28 cellular contexts compared by ENCODE assay signal in genomic region chr15:39456582-39457330, GRCh38.
"Had no signal": no experiment of that assay in that cellular context is flagged by ENCODE, and none has a peak within 500 bp of the region (broad histone marks: within the 10 kb centered on the region; RNA-seq: fewer than 3 reads in every experiment).

No MANE protein-coding gene starts in this region.

- H3K9ac ChIP-seq: parathyroid adenoma had no signal

- H3K36me3 ChIP-seq: colonic mucosa, gastroesophageal sphincter, heart left ventricle, left lung, right atrium auricular region, sigmoid colon, spleen, suprapubic skin, transverse colon, upper lobe of right lung, uterus had no signal

- H3K36me3 Mint-ChIP-seq: mesothelial cell of epicardium; naive thymus-derived CD4-positive, alpha-beta T cell; stimulated activated naive B cell treated with anti-CD40 and anti-IgM and Interleukin-4, amounts not matched to agents 10 μg/mL and 1 μg/mL and 100 μg/mL, for 72 hours had no signal

- H3K27me3 Mint-ChIP-seq: dendritic cell treated with granulocyte-macrophage colony-stimulating factor and Interleukin-4, amounts not matched to agents 40 ng/mL and 50 ng/mL, for 4 days; progenitor cell of endocrine pancreas; stimulated activated naive B cell treated with anti-CD40 and anti-IgM and Interleukin-4, amounts not matched to agents 10 μg/mL and 1 μg/mL and 100 μg/mL, for 72 hours had no signal

- H3K4me3 ChIP-seq: colonic mucosa, gastroesophageal sphincter, heart left ventricle, left lung, mucosa of descending colon, right atrium auricular region, sigmoid colon, skin epidermis, spleen, suprapubic skin, transverse colon, upper lobe of right lung, uterus had no signal

- H3K9me3 ChIP-seq: colonic mucosa, gastroesophageal sphincter, heart left ventricle, left lung, mucosa of descending colon, right atrium auricular region, sigmoid colon, spleen, suprapubic skin, transverse colon, upper lobe of right lung, uterus had no signal

- ATAC-seq: foreskin keratinocyte; gastroesophageal sphincter; heart left ventricle; left lung; mucosa of descending colon; naive thymus-derived CD4-positive, alpha-beta T cell; stimulated activated naive B cell treated with anti-CD40 and anti-IgM and Interleukin-4, amounts not matched to agents 10 μg/mL and 1 μg/mL and 100 μg/mL, for 72 hours; stimulated activated naive CD8-positive, alpha-beta T cell treated with anti-CD3 and anti-CD28 coated beads, Interleukin-15, amount 100 ng/mL, for 72 hours; upper lobe of right lung had no signal

- H3K4me1 ChIP-seq: colonic mucosa, foreskin keratinocyte, parathyroid adenoma, uterus had no signal

- H3K27ac Mint-ChIP-seq: endodermal cell; naive thymus-derived CD4-positive, alpha-beta T cell; stimulated activated naive B cell treated with anti-CD40 and anti-IgM and Interleukin-4, amounts not matched to agents 10 μg/mL and 1 μg/mL and 100 μg/mL, for 72 hours; stimulated activated naive CD8-positive, alpha-beta T cell treated with anti-CD3 and anti-CD28 coated beads, Interleukin-15, amount 100 ng/mL, for 72 hours had no signal

- H3K27me3 ChIP-seq: colonic mucosa, foreskin keratinocyte, gastroesophageal sphincter, heart left ventricle, left lung, right atrium auricular region, sigmoid colon, spleen, suprapubic skin, transverse colon, upper lobe of right lung, uterus had no signal

- H3K4me1 Mint-ChIP-seq: endodermal cell; naive thymus-derived CD4-positive, alpha-beta T cell had no signal

- DNase-seq: colonic mucosa; effector CD8-positive, alpha-beta T cell; endodermal cell; foreskin keratinocyte; heart left ventricle; hippocampal formation; left cardiac atrium; left lung; mesenchymal stem cell; mucosa of descending colon; naive thymus-derived CD4-positive, alpha-beta T cell; occipital lobe; sigmoid colon; spleen; stimulated activated naive B cell treated with anti-CD40 and anti-IgM and Interleukin-4, amounts not matched to agents 10 μg/mL and 1 μg/mL and 100 μg/mL, for 72 hours; stimulated activated naive CD8-positive, alpha-beta T cell treated with anti-CD3 and anti-CD28 coated beads, Interleukin-15, amount 100 ng/mL, for 72 hours; transverse colon; upper lobe of right lung; uterus had no signal

- H3K27ac ChIP-seq: colonic mucosa, epithelial cell of prostate, foreskin keratinocyte, gastroesophageal sphincter, heart left ventricle, left lung, parathyroid adenoma, right atrium auricular region, sigmoid colon, skin epidermis, spleen, suprapubic skin, transverse colon, upper lobe of right lung, uterus had no signal

- H2AFZ ChIP-seq: parathyroid adenoma had no signal

- H3K79me2 ChIP-seq: parathyroid adenoma had no signal

- H3K4me3 Mint-ChIP-seq: dendritic cell treated with granulocyte-macrophage colony-stimulating factor and Interleukin-4, amounts not matched to agents 40 ng/mL and 50 ng/mL, for 4 days; endodermal cell; mesothelial cell of epicardium; naive thymus-derived CD4-positive, alpha-beta T cell; stimulated activated naive B cell treated with anti-CD40 and anti-IgM and Interleukin-4, amounts not matched to agents 10 μg/mL and 1 μg/mL and 100 μg/mL, for 72 hours; stimulated activated naive CD8-positive, alpha-beta T cell treated with anti-CD3 and anti-CD28 coated beads, Interleukin-15, amount 100 ng/mL, for 72 hours had no signal

- H3K9me3 Mint-ChIP-seq: dendritic cell treated with granulocyte-macrophage colony-stimulating factor and Interleukin-4, amounts not matched to agents 40 ng/mL and 50 ng/mL, for 4 days; endodermal cell; mesothelial cell of epicardium; naive thymus-derived CD4-positive, alpha-beta T cell; stimulated activated naive B cell treated with anti-CD40 and anti-IgM and Interleukin-4, amounts not matched to agents 10 μg/mL and 1 μg/mL and 100 μg/mL, for 72 hours; stimulated activated naive CD8-positive, alpha-beta T cell treated with anti-CD3 and anti-CD28 coated beads, Interleukin-15, amount 100 ng/mL, for 72 hours had no signal
